11 cellular contexts compared by ENCODE assay signal in the genomic region with DNA sequence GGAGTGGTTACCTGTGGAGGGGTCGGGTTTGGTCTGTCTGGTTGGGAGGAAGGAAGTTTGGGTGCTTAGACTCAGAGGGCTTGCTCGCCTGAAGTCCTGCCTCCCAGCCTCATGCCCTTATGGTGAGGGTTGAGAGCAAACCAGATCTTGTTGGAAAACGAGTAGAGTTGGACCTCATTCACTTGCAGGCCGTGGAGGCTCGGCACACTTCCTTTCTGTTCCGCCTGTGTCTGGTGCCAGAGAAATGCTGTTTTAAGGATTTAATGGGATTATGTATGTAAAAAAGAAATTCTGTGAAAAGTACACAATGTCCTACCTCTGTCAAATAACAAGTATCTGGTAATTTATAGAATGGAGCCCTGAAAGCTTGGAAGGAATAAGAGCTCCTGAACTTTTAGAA. TPM values are rescaled to one million over a fixed set of nuclear protein-coding genes. Genes with fewer than 3 reads are reported as not detected.
"Had no signal": no experiment of that assay in that cellular context is flagged by ENCODE, and none has a peak within 500 bp of the region (broad histone marks: within the 10 kb centered on the region; RNA-seq: fewer than 3 reads in every experiment).

No MANE protein-coding gene starts in this region.

- FAIRE-seq: bronchial epithelial cell had no signal

- H3K27ac ChIP-seq: thyroid gland had no signal

- H3K9me3 ChIP-seq: thyroid gland had no signal

- DNase-seq: activated CD4-positive, alpha-beta T cell treated with anti-CD3 and anti-CD28 coated beads for 1 hour; activated CD4-positive, alpha-beta T cell treated with anti-CD3 and anti-CD28 coated beads, Interleukin-2, amount 50 U/mL, for 48 hours; activated CD8-positive, alpha-beta memory T cell treated with anti-CD3 and anti-CD28 coated beads, Interleukin-2, amount 10 ng/mL, durations not matched to agents 7 days and 5 days; activated gamma-delta T cell; activated T-cell treated with anti-CD3 and anti-CD28 coated beads, Interleukin-2, amount 50 U/mL, for 48 hours; anterior cingulate cortex; mammary epithelial cell; T1000; thyroid gland had no signal

- H3K4me3 ChIP-seq: thyroid gland had no signal

- H3K27me3 ChIP-seq: thyroid gland had no signal

- ATAC-seq: activated CD8-positive, alpha-beta memory T cell treated with anti-CD3 and anti-CD28 coated beads, Interleukin-2, amount 10 ng/mL, durations not matched to agents 7 days and 5 days; natural killer cell treated with Interleukin-12 subunit alpha and Interleukin-12 subunit beta and Interleukin-15 and Interleukin-18, amount 100 ng/mL, for 72 hours had no signal

RNA-seq across cellular contexts. Expression of gene GATA6, which starts 29.6 kb away (rescaled TPM):
- total RNA-seq: activated CD8-positive, alpha-beta memory T cell treated with anti-CD3 and anti-CD28 coated beads, Interleukin-2, amount 10 ng/mL, durations not matched to agents 7 days and 5 days; natural killer cell treated with Interleukin-12 subunit alpha and Interleukin-12 subunit beta and Interleukin-15 and Interleukin-18, amount 100 ng/mL, for 72 hours had no signal
